In genomic region chr12:80044694-80045046, GRCh38 we compare ENCODE assay signal across 13 cellular contexts. TPM values are rescaled to one million over a fixed set of nuclear protein-coding genes. Genes with fewer than 3 reads are reported as not detected.
DNase-seq lines count a peak whose midpoint lies in the region; ATAC-seq, FAIRE-seq and TF ChIP-seq lines count a peak whose summit lies in the region.
"Had no signal": no experiment of that assay in that cellular context is flagged by ENCODE, and none has a peak within 500 bp of the region (broad histone marks: within the 10 kb centered on the region; RNA-seq: fewer than 3 reads in every experiment).

No MANE protein-coding gene starts in this region.

- FAIRE-seq in A549 (lab: Jason Lieb, UNC) (no peak), frontal cortex (lab: Jason Lieb, UNC) (no peak)

- POLR2A ChIA-PET in A549 (lab: Yijun Ruan, JAX) = no interaction called here

- no peak overlapping the region for H3K27ac ChIP-seq in A549
- H3K27ac ChIP-seq in SJSA1 = peak overlapping the region; percentile 50
- H3K27ac ChIP-seq: BLaER1 had no signal

- H3K36me3 ChIP-seq in SJSA1 = no peaks in the 10 kb centered on the region
- H3K36me3 ChIP-seq: BLaER1 had no signal

- TF ChIP-seq RAD21 in A549 (conservative IDR thresholded peaks at IDR 0.05 in 1 of 2, IDR thresholded peaks at IDR 0.05 in 1 of 2) = no peak

- H3K4me1 Mint-ChIP-seq in stimulated activated memory B cell treated with anti-CD40 and anti-IgM and Interleukin-4, amounts not matched to agents 10 μg/mL and 1 μg/mL and 100 μg/mL, for 72 hours = no peaks in the 10 kb centered on the region

- H3K9me3 ChIP-seq in A549 = no peaks in the 10 kb centered on the region
- no peaks in the 10 kb centered on the region for H3K9me3 ChIP-seq in SJSA1 (replicated peaks)
- H3K9me3 ChIP-seq: BLaER1 had no signal

- no peak for TF ChIP-seq POLR2A in A549 (IDR thresholded peaks at IDR 0.05; ENCODE audit: low read length)

- H3K27me3 ChIP-seq in SJSA1 (replicated peaks) = no peaks in the 10 kb centered on the region
- H3K27me3 ChIP-seq: BLaER1 had no signal

- no peak; a peak in 1 of 6 replicates for ATAC-seq in A549
- ATAC-seq in GM21529 (IDR thresholded peaks at IDR 0.05; ENCODE audit: unreplicated experiment) = peak; percentile 45
- no peak for ATAC-seq in HG03025 (IDR thresholded peaks at IDR 0.05; ENCODE audit: low FRiP score, unreplicated experiment)
- no peak for ATAC-seq in stimulated activated memory B cell treated with anti-CD40 and anti-IgM and Interleukin-4, amounts not matched to agents 10 μg/mL and 1 μg/mL and 100 μg/mL, for 72 hours
- ATAC-seq: left lobe of liver had no signal

- H3K27ac Mint-ChIP-seq in stimulated activated memory B cell treated with anti-CD40 and anti-IgM and Interleukin-4, amounts not matched to agents 10 μg/mL and 1 μg/mL and 100 μg/mL, for 72 hours = no peak overlapping the region
- H3K27ac Mint-ChIP-seq: activated T-cell treated with anti-CD3 and anti-CD28 coated beads, Interleukin-2, amount 50 U/mL, for 24 hours had no signal

- H3K4me2 ChIP-seq in A549 = no peak overlapping the region
- H3K4me2 ChIP-seq: BLaER1 had no signal

- no peaks in the 10 kb centered on the region for H3K9me3 Mint-ChIP-seq in stimulated activated memory B cell treated with anti-CD40 and anti-IgM and Interleukin-4, amounts not matched to agents 10 μg/mL and 1 μg/mL and 100 μg/mL, for 72 hours
- H3K9me3 Mint-ChIP-seq: activated T-cell treated with anti-CD3 and anti-CD28 coated beads, Interleukin-2, amount 50 U/mL, for 24 hours had no signal

- no peak overlapping the region for H3K4me3 Mint-ChIP-seq in stimulated activated memory B cell treated with anti-CD40 and anti-IgM and Interleukin-4, amounts not matched to agents 10 μg/mL and 1 μg/mL and 100 μg/mL, for 72 hours
- H3K4me3 Mint-ChIP-seq: activated T-cell treated with anti-CD3 and anti-CD28 coated beads, Interleukin-2, amount 50 U/mL, for 24 hours had no signal

- no peak for TF ChIP-seq EP300 in A549 (IDR thresholded peaks at IDR 0.05)

- CTCF ChIA-PET in A549 (lab: Yijun Ruan, JAX) = interaction anchor here (1.3 kb wide), 1 partner anchor 15 kb away, joined by 4 read pairs; no protein-coding TSS in a partner anchor

- H3K4me3 ChIP-seq in A549 = no peak overlapping the region
- no peak overlapping the region for H3K4me3 ChIP-seq in SJSA1
- H3K4me3 ChIP-seq: BLaER1 had no signal

- H3K36me3 Mint-ChIP-seq in stimulated activated memory B cell treated with anti-CD40 and anti-IgM and Interleukin-4, amounts not matched to agents 10 μg/mL and 1 μg/mL and 100 μg/mL, for 72 hours = no peaks in the 10 kb centered on the region

- TF ChIP-seq CTCF in A549 (IDR thresholded peaks at IDR 0.05) = no peak

- H3K4me1 ChIP-seq in A549 (no peaks in the 10 kb centered on the region), SJSA1 (replicated peaks) (peaks cover 39% of the 10 kb centered on the region)
- H3K4me1 ChIP-seq: BLaER1 had no signal

- DNase-seq in A549 (ENCODE audit: low read depth in 1 of 2, low spot score in 1 of 2) (no peak), SJSA1 (ENCODE audit: low read depth in 1 of 2, low spot score in 2 of 2) (peak in 1 of 2 experiments; percentile 52), fibroblast of the conjunctiva (ENCODE audit: low read depth) (peak; percentile 63), frontal cortex (ENCODE audit: low spot score in 2 of 2) (no peak), NAMALWA (ENCODE audit: low spot score) (no peak)
- DNase-seq: activated T-cell treated with anti-CD3 and anti-CD28 coated beads, Interleukin-2, amount 50 U/mL, for 24 hours; H7; NCI-H446 treated with DMSO at 0.1 percent for 48 hours had no signal

- 71% methylated on average over 1 of the region's 1 CpG for WGBS in A549 (ENCODE audit: missing lambda C conversion rate)

- peaks cover 5% of the 10 kb centered on the region for H3K27me3 Mint-ChIP-seq in stimulated activated memory B cell treated with anti-CD40 and anti-IgM and Interleukin-4, amounts not matched to agents 10 μg/mL and 1 μg/mL and 100 μg/mL, for 72 hours
- H3K27me3 Mint-ChIP-seq: activated T-cell treated with anti-CD3 and anti-CD28 coated beads, Interleukin-2, amount 50 U/mL, for 24 hours had no signal

TF ChIP-seq in A549, 52 proteins besides CTCF, POLR2A, EP300 and RAD21:
- TF ChIP-seq RFX5 (IDR thresholded peaks at IDR 0.05) (no peak), CBX2 (IDR thresholded peaks at IDR 0.05; ENCODE audit: borderline replicate concordance, low read depth) (no peak), FOSL2 (IDR thresholded peaks at IDR 0.05) (no peak), FOSL2 (CRISPR knock-in tag; IDR thresholded peaks at IDR 0.05) (peak; percentile 57; the same call in 1 of the 2 replicates)
TF ChIP-seq in A549: peak in this region for 1.

RNA-seq across cellular contexts. Expression of gene OTOGL, which starts 54.7 kb away (rescaled TPM):
- polyA plus RNA-seq in A549 (2011; rRNA removed) (0.04 TPM in 2 replicates), A549 (2017; fragmentation: RNase III; extraction: RNeasy Plus Mini Kit Qiagen cat#74134 plus additional on column Dnase treatment) (not detected in 3 replicates)
- under 0.01 TPM in 1 of 2 replicates, not detected in the other for polyA plus RNA-seq in A549 (2012; cell fraction: cytosol; rRNA removed)
- not detected in 2 replicates for polyA plus RNA-seq in A549 (2012; cell fraction: nucleus; rRNA removed)
- polyA minus RNA-seq in A549 (2011; rRNA and poly(A)+ RNA removed) = 0.05 TPM in 1 of 2 replicates, not detected in the other
- total RNA-seq in SJSA1 (2014; rRNA removed; shearing (Covaris generic)) = 0.08 and 0.50 TPM in 2 replicates
- 0.41 TPM for total RNA-seq in frontal cortex
